In the genomic region with DNA sequence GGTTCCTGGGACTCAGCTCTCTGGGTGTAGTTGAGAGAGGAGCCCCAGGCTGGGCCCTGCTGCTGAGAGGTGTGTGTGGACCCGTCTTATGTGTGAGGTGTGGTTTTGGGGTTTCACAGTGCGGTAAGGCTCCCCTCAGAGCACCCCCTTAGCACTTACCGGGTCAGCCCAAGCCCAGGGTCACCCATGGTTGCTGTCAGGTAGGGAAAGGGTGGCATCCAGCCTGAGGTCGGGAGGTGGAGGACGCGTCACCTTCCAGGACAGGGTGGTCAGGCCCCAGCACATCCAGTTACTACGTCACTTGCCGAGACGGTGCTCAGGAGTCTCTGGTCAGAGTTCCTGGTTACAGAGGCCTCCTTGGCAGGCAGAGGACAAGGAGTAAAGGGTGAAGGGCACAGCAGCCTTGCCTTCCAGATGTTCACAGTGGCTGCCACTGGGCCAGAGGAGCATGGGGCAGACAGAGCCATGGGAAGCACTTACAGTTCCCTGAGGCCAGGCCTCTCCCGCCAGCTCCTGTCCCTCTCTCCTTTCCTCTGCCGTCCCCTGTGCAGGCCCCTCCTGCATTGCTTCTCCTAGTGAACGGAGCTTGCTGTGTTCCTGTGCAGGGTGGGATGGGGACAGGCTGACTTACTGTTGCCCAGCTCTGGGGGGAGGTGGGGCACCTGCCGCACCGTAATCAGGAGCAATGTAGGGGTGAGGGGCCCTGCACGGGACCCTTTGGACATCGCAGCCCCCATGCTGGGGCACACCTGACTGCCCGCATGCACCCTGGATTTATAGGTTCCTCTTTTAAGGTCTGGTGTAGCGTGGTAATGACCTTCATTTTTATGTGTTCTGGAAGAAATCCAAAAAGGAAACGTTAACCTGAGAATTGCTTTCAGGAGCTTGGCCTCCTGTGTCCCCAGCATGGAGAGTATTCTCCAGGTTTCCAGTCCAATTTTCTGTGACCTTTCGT, we compare ENCODE assay signal across 25 cellular contexts.
DNase-seq lines count a peak whose midpoint lies in the region; ATAC-seq, FAIRE-seq and TF ChIP-seq lines count a peak whose summit lies in the region.
"Had no signal": no experiment of that assay in that cellular context is flagged by ENCODE, and none has a peak within 500 bp of the region (broad histone marks: within the 10 kb centered on the region; RNA-seq: fewer than 3 reads in every experiment).

No MANE protein-coding gene starts in this region.

- peaks cover 78% of the 10 kb centered on the region for H4K20me1 ChIP-seq in OCI-LY3 (ENCODE audit: insufficient read depth, low read length)

- CTCF ChIA-PET in activated CD8-positive, alpha-beta T cell treated with anti-CD3 and anti-CD28 coated beads for 36 hours (lab: Charles Lee) = interaction anchor here (0.6 kb wide), 1 partner anchor 134 kb away, joined by 3 read pairs; no protein-coding TSS in a partner anchor
- CTCF ChIA-PET in activated CD8-positive, alpha-beta T cell treated with anti-CD3 and anti-CD28 coated beads, Interleukin-2, amount 10 ng/mL, durations not matched to agents 7 days and 5 days (lab: Charles Lee) = no interaction called here

- H3K36me3 ChIP-seq in OCI-LY3 (replicated peaks; ENCODE audit: low read depth, low read length) (peaks cover 3% of the 10 kb centered on the region), spleen (peaks cover 0 to 26% (median 1%) of the 10 kb centered on the region in 6 donors)
- H3K36me3 ChIP-seq: colonic mucosa, heart right ventricle had no signal

- H3K4me3 Mint-ChIP-seq in activated CD8-positive, alpha-beta T cell treated with anti-CD3 and anti-CD28 coated beads for 36 hours = no peak overlapping the region
- H3K4me3 Mint-ChIP-seq in activated CD8-positive, alpha-beta T cell treated with anti-CD3 and anti-CD28 coated beads, Interleukin-2, amount 10 ng/mL, durations not matched to agents 7 days and 5 days = no peak overlapping the region
- H3K4me3 Mint-ChIP-seq: activated naive CD4-positive, alpha-beta T cell treated with anti-CD3 and anti-CD28 coated beads, Interleukin-2, amount 50 U/mL, for 24 hours; activated T-cell treated with anti-CD3 and anti-CD28 coated beads, Interleukin-2, amount 50 U/mL, for 4 hours; mesothelial cell of epicardium; neural crest cell had no signal

- H3K27ac ChIP-seq in OCI-LY3 (ENCODE audit: low read length) (peak overlapping the region; percentile 94), spleen (no peak overlapping the region)
- H3K27ac ChIP-seq: colonic mucosa, heart right ventricle, psoas muscle, testis had no signal

- H3K79me2 ChIP-seq in OCI-LY3 (ENCODE audit: low read length) = peaks cover 25% of the 10 kb centered on the region

- DNase-seq in activated CD8-positive, alpha-beta T cell treated with anti-CD3 and anti-CD28 coated beads for 36 hours = no peak
- no peak for DNase-seq in activated CD8-positive, alpha-beta T cell treated with anti-CD3 and anti-CD28 coated beads, Interleukin-2, amount 10 ng/mL, durations not matched to agents 7 days and 5 days
- DNase-seq in left colon = peak in 1 of 2 donors; percentile 11
- peak; percentile 66 for DNase-seq in spleen
- no peak for DNase-seq in stimulated activated CD4-positive, alpha-beta T cell treated with anti-CD3 and anti-CD28 coated beads, Interleukin-4, amount 100 ng/mL, for 4 hours
- DNase-seq in SIG-M5 treated with dmso at 0.1 percent for 504 hours (lab: John Stamatoyannopoulos, UW; ENCODE audit: unreplicated experiment) = no peak
- DNase-seq in frontal cortex (ENCODE audit: low spot score in 2 of 2) = no peak
- DNase-seq: ACHN; activated CD4-positive, alpha-beta T cell treated with anti-CD3 and anti-CD28 coated beads, Interleukin-2, amount 50 U/mL, for 48 hours; activated T-cell treated with anti-CD3 and anti-CD28 coated beads, Interleukin-2, amount 50 U/mL, for 4 hours; C1 segment of cervical spinal cord; colonic mucosa; NCI-H1694; NCI-H345; SIG-M5; stimulated activated CD4-positive, alpha-beta T cell treated with anti-CD3 and anti-CD28 coated beads, Interleukin-12 subunit alpha, Interleukin-12 subunit beta, amount 100 ng/mL, for 4 hours; testis had no signal

- POLR2A ChIA-PET in activated CD8-positive, alpha-beta T cell treated with anti-CD3 and anti-CD28 coated beads for 36 hours (lab: Charles Lee) = interaction anchor here (1.5 kb wide), 1 partner anchor 10 kb away, joined by 4 read pairs; no protein-coding TSS in a partner anchor
- POLR2A ChIA-PET in activated CD8-positive, alpha-beta T cell treated with anti-CD3 and anti-CD28 coated beads, Interleukin-2, amount 10 ng/mL, durations not matched to agents 7 days and 5 days (lab: Charles Lee) = interaction anchor here (0.6 kb wide), 1 partner anchor 47 kb away, joined by 6 read pairs; no protein-coding TSS in a partner anchor

- no peak overlapping the region for H2AFZ ChIP-seq in OCI-LY3 (ENCODE audit: low read depth, low read length)

- H3K9me3 Mint-ChIP-seq in activated CD8-positive, alpha-beta T cell treated with anti-CD3 and anti-CD28 coated beads for 36 hours = no peaks in the 10 kb centered on the region
- no peaks in the 10 kb centered on the region for H3K9me3 Mint-ChIP-seq in activated CD8-positive, alpha-beta T cell treated with anti-CD3 and anti-CD28 coated beads, Interleukin-2, amount 10 ng/mL, durations not matched to agents 7 days and 5 days (ENCODE audit: insufficient read depth)
- H3K9me3 Mint-ChIP-seq: activated naive CD4-positive, alpha-beta T cell treated with anti-CD3 and anti-CD28 coated beads, Interleukin-2, amount 50 U/mL, for 24 hours; activated T-cell treated with anti-CD3 and anti-CD28 coated beads, Interleukin-2, amount 50 U/mL, for 4 hours; mesothelial cell of epicardium; neural crest cell had no signal

- H3K27me3 Mint-ChIP-seq in activated CD8-positive, alpha-beta T cell treated with anti-CD3 and anti-CD28 coated beads for 36 hours = no peaks in the 10 kb centered on the region
- no peaks in the 10 kb centered on the region for H3K27me3 Mint-ChIP-seq in activated CD8-positive, alpha-beta T cell treated with anti-CD3 and anti-CD28 coated beads, Interleukin-2, amount 10 ng/mL, durations not matched to agents 7 days and 5 days (ENCODE audit: low read depth)
- H3K27me3 Mint-ChIP-seq: activated naive CD4-positive, alpha-beta T cell treated with anti-CD3 and anti-CD28 coated beads, Interleukin-2, amount 50 U/mL, for 24 hours had no signal

- FAIRE-seq in frontal cortex (lab: Jason Lieb, UNC) = no peak
- FAIRE-seq: endometrium, islet of Langerhans had no signal

- TF ChIP-seq POLR2A in spleen (IDR thresholded peaks at IDR 0.05) = no peak

- intact Hi-C loops in activated CD8-positive, alpha-beta T cell treated with anti-CD3 and anti-CD28 coated beads for 36 hours (cut with micrococcal nuclease) = no loop called here
- intact Hi-C loops in left colon (cut with DNase I, micrococcal nuclease) (no loop called here), spleen (cut with DNase I; ENCODE audit: low total_unique reads) (no loop called here)

- H3K9me3 ChIP-seq in OCI-LY3 (ENCODE audit: insufficient read depth, low read length) (no peaks in the 10 kb centered on the region), spleen (no peaks in the 10 kb centered on the region)
- H3K9me3 ChIP-seq: colonic mucosa, heart right ventricle, psoas muscle, testis had no signal

- peaks cover 41% of the 10 kb centered on the region for H3K4me1 Mint-ChIP-seq in activated CD8-positive, alpha-beta T cell treated with anti-CD3 and anti-CD28 coated beads for 36 hours (ENCODE audit: low read depth)
- H3K4me1 Mint-ChIP-seq in activated CD8-positive, alpha-beta T cell treated with anti-CD3 and anti-CD28 coated beads, Interleukin-2, amount 10 ng/mL, durations not matched to agents 7 days and 5 days (ENCODE audit: low read depth) = peaks cover 45% of the 10 kb centered on the region

- H3K27ac Mint-ChIP-seq in activated CD8-positive, alpha-beta T cell treated with anti-CD3 and anti-CD28 coated beads for 36 hours = no peak overlapping the region
- no peak overlapping the region for H3K27ac Mint-ChIP-seq in activated CD8-positive, alpha-beta T cell treated with anti-CD3 and anti-CD28 coated beads, Interleukin-2, amount 10 ng/mL, durations not matched to agents 7 days and 5 days
- H3K27ac Mint-ChIP-seq: activated naive CD4-positive, alpha-beta T cell treated with anti-CD3 and anti-CD28 coated beads, Interleukin-2, amount 50 U/mL, for 24 hours; mesothelial cell of epicardium had no signal

- H3K4me2 ChIP-seq in OCI-LY3 (ENCODE audit: low read length) = peak overlapping the region; percentile 75

- H3K4me3 ChIP-seq in OCI-LY3 (ENCODE audit: low read length) (peak overlapping the region; percentile 60), spleen (no peak overlapping the region)
- H3K4me3 ChIP-seq: colonic mucosa, heart right ventricle, psoas muscle, testis had no signal

- H3K4me1 ChIP-seq in OCI-LY3 (ENCODE audit: low read length) = peaks cover 38% of the 10 kb centered on the region
- peaks cover 0 to 75% (median 31%) of the 10 kb centered on the region in 6 donors for H3K4me1 ChIP-seq in spleen
- H3K4me1 ChIP-seq: heart right ventricle, psoas muscle had no signal

- 68 to 83% (median 74%) methylated on average over 19 to 20 of the region's 20 CpGs for WGBS in spleen, 5 donors

- ATAC-seq in activated CD8-positive, alpha-beta T cell treated with anti-CD3 and anti-CD28 coated beads for 36 hours = peak; percentile 11
- ATAC-seq in activated CD8-positive, alpha-beta T cell treated with anti-CD3 and anti-CD28 coated beads, Interleukin-2, amount 10 ng/mL, durations not matched to agents 7 days and 5 days = no peak
- peak; percentile 53 for ATAC-seq in left colon
- ATAC-seq: psoas muscle had no signal

- no peak for TF ChIP-seq CTCF in activated CD8-positive, alpha-beta T cell treated with anti-CD3 and anti-CD28 coated beads for 36 hours (IDR thresholded peaks at IDR 0.05)
- TF ChIP-seq CTCF in OCI-LY3 (IDR thresholded peaks at IDR 0.05; ENCODE audit: low read depth, low read length) = no peak
- TF ChIP-seq CTCF in spleen (IDR thresholded peaks at IDR 0.05 in 8 of 11, conservative IDR thresholded peaks at IDR 0.05 in 3 of 11) = no peak

- H3K36me3 Mint-ChIP-seq in activated CD8-positive, alpha-beta T cell treated with anti-CD3 and anti-CD28 coated beads for 36 hours (ENCODE audit: low read depth) = no peaks in the 10 kb centered on the region
- peaks cover 2% of the 10 kb centered on the region for H3K36me3 Mint-ChIP-seq in activated CD8-positive, alpha-beta T cell treated with anti-CD3 and anti-CD28 coated beads, Interleukin-2, amount 10 ng/mL, durations not matched to agents 7 days and 5 days (ENCODE audit: low read depth)
- H3K36me3 Mint-ChIP-seq: mesothelial cell of epicardium had no signal

- H3K27me3 ChIP-seq in OCI-LY3 (ENCODE audit: low read depth, low read length) (no peaks in the 10 kb centered on the region), spleen (replicated peaks in 1 of 7) (no peaks in the 10 kb centered on the region)
- H3K27me3 ChIP-seq: colonic mucosa, heart right ventricle, testis had no signal

- H3K9ac ChIP-seq in OCI-LY3 (ENCODE audit: low read length) = peak overlapping the region; percentile 53
